1 cellular context compared by ENCODE assay signal in the genomic region with DNA sequence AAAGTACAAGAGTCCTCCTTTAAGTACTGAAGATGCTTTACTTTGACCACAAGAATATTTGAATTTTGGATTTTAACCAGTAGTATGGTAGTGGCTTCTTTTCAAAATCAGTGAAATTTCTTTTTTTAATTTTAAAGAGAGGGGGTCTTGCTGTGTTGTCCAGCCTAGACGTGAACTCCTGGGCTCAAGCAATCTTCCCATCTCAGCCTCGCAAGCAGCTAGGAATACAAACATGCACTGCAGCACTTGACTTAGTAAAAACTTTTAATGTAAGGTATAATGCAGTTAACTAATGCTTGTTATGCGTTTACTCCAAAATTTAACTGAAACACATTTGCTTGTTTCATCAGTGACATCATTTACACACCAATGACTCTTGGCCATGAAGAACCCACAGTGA.
TF ChIP-seq lines count a peak whose summit lies in the region.

No MANE protein-coding gene starts in this region.

TF ChIP-seq in HEK293, 187 proteins besides CTCF, POLR2A, EP300 and RAD21:
- no peak for TF ChIP-seq ZNF518A (tag by site-specific recombination; conservative IDR thresholded peaks at IDR 0.05; ENCODE audit: low read depth)
- peak; percentile 28; the same call in 1 of the 2 replicates for TF ChIP-seq ZNF121 (tag by site-specific recombination; IDR thresholded peaks at IDR 0.05)
